9 cellular contexts compared by ENCODE assay signal in the genomic region with DNA sequence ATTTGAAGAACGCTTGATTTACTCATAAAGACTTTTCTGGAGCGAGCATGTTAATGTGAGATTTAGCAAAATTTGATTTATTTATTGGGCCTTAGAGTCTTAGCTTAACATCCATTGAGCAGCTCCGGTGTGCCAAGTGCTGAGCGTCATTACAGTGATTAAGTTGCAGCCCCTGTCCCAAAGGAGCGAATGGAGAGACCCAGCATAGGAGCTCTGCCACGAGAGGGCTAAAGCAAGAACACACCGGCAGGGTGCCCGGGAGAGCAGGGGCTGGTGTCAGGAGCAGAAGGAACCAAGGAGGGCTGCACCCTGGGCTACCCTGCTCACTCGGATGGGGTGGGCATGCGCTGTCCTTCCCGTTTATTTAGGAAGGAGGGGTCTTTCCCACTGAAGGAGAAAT. TPM values are rescaled to one million over a fixed set of nuclear protein-coding genes. Genes with fewer than 3 reads are reported as not detected.
DNase-seq lines count a peak whose midpoint lies in the region; ATAC-seq and TF ChIP-seq lines count a peak whose summit lies in the region.
"Had no signal": no experiment of that assay in that cellular context is flagged by ENCODE, and none has a peak within 500 bp of the region (broad histone marks: within the 10 kb centered on the region; RNA-seq: fewer than 3 reads in every experiment).

No MANE protein-coding gene starts in this region.

- H3K4me3 Mint-ChIP-seq in mesothelial cell of epicardium (peak overlapping the region; percentile 38), type B pancreatic cell (peak overlapping the region; percentile 75)

- peak; percentile 53 for DNase-seq in Right ventricle myocardium superior
- no peak for DNase-seq in Right ventricle myocardium inferior (ENCODE audit: missing footprints)
- DNase-seq in activated naive CD4-positive, alpha-beta T cell treated with anti-CD3 and anti-CD28 coated beads, Interleukin-2, amount 50 U/mL, for 72 hours (ENCODE audit: low spot score in 2 of 2) = no peak
- DNase-seq in mesothelial cell of epicardium (ENCODE audit: low spot score in 2 of 2, unreplicated experiment in 2 of 2) = no peak
- no peak for DNase-seq in type B pancreatic cell (ENCODE audit: extremely low spot score, unreplicated experiment)
- DNase-seq in SHP77 (lab: John Stamatoyannopoulos, UW) = no peak
- no peak for DNase-seq in retina
- no peak for DNase-seq in ecto neural progenitor cell (ENCODE audit: low spot score)
- DNase-seq: NCI-H187 treated with DMSO at 0.1 percent for 48 hours had no signal

- no peaks in the 10 kb centered on the region for H3K9me3 Mint-ChIP-seq in activated naive CD4-positive, alpha-beta T cell treated with anti-CD3 and anti-CD28 coated beads, Interleukin-2, amount 50 U/mL, for 72 hours
- H3K9me3 Mint-ChIP-seq in mesothelial cell of epicardium (no peaks in the 10 kb centered on the region), type B pancreatic cell (no peaks in the 10 kb centered on the region)

- TF ChIP-seq CTCF in mesothelial cell of epicardium (IDR thresholded peaks at IDR 0.05; ENCODE audit: unreplicated experiment) (no peak), type B pancreatic cell (conservative IDR thresholded peaks at IDR 0.05) (no peak)

- H3K36me3 Mint-ChIP-seq in activated naive CD4-positive, alpha-beta T cell treated with anti-CD3 and anti-CD28 coated beads, Interleukin-2, amount 50 U/mL, for 72 hours = peaks cover 27 to 43% of the 10 kb centered on the region in 2 donors
- H3K36me3 Mint-ChIP-seq in mesothelial cell of epicardium = no peaks in the 10 kb centered on the region
- H3K36me3 Mint-ChIP-seq in type B pancreatic cell = peaks cover 4% of the 10 kb centered on the region

- H3K4me1 Mint-ChIP-seq in mesothelial cell of epicardium (peaks cover 48% of the 10 kb centered on the region), type B pancreatic cell (ENCODE audit: unreplicated experiment) (peaks cover 44% of the 10 kb centered on the region)

- H3K27me3 Mint-ChIP-seq in mesothelial cell of epicardium (ENCODE audit: low read depth) (no peaks in the 10 kb centered on the region), type B pancreatic cell (no peaks in the 10 kb centered on the region)

- intact Hi-C loops in Right ventricle myocardium superior (cut with DNase I) (no loop called here), Right ventricle myocardium inferior (cut with DNase I) (loop anchor here (5.0 kb wide), 2 partner anchors 40 to 65 kb away; no protein-coding TSS in a partner anchor)

- peak overlapping the region; percentile 86 to 97 for H3K27ac Mint-ChIP-seq in activated naive CD4-positive, alpha-beta T cell treated with anti-CD3 and anti-CD28 coated beads, Interleukin-2, amount 50 U/mL, for 72 hours
- H3K27ac Mint-ChIP-seq in mesothelial cell of epicardium (peak overlapping the region; percentile 71), type B pancreatic cell (peak overlapping the region; percentile 83)

- ATAC-seq in Right ventricle myocardium superior (ENCODE audit: poor library complexity) (no peak), Right ventricle myocardium inferior (no peak)
- ATAC-seq in activated naive CD4-positive, alpha-beta T cell treated with anti-CD3 and anti-CD28 coated beads, Interleukin-2, amount 50 U/mL, for 72 hours = no peak

RNA-seq across cellular contexts. Expression of gene PPP2R5C, which starts 50.6 kb away (rescaled TPM):
- total RNA-seq in Right ventricle myocardium superior (169 TPM), Right ventricle myocardium inferior (199 TPM), mesothelial cell of epicardium (115 to 126 TPM (median 125 TPM) in 3 replicates), type B pancreatic cell (ENCODE audit: low replicate concordance) (99.8 TPM in 2 replicates)
- 100 to 1,000 TPM; 282 to 355 TPM for total RNA-seq in activated naive CD4-positive, alpha-beta T cell treated with anti-CD3 and anti-CD28 coated beads, Interleukin-2, amount 50 U/mL, for 72 hours
